In the genomic region with DNA sequence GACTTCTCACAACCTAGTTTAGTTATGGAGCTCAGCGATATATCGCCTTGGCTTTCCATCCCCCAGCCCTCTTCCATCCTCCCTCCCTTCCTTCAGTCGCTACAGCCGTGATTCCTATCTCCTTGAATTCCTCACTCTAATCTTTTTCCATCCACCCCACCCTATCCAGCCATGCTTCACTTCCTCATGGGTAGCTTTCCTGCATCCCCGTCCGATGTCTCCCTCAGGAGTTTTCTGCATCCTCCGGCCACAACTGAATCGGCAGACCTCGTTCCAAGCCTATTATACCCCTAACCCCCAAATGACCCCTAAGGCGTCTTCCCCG, we compare ENCODE assay signal across 1 cellular context.
TF ChIP-seq lines count a peak whose summit lies in the region.

No MANE protein-coding gene starts in this region.

TF ChIP-seq in HepG2, 621 proteins besides CTCF, POLR2A, EP300 and RAD21:
- no peak for TF ChIP-seq ZNF672 (CRISPR knock-in tag; IDR thresholded peaks at IDR 0.05)
- TF ChIP-seq U2AF2 (IDR thresholded peaks at IDR 0.05; ENCODE audit: low read depth, low read length) = no peak
- TF ChIP-seq ISX (CRISPR knock-in tag; conservative IDR thresholded peaks at IDR 0.05) = no peak
- TF ChIP-seq ZBTB10 (CRISPR knock-in tag; IDR thresholded peaks at IDR 0.05; ENCODE audit: borderline replicate concordance) = no peak
- TF ChIP-seq ASH2L (IDR thresholded peaks at IDR 0.05; ENCODE audit: insufficient read length, low read depth, low read length) = no peak
- TF ChIP-seq ZNF549 (CRISPR knock-in tag; IDR thresholded peaks at IDR 0.05) = no peak
- no peak for TF ChIP-seq GLMP (CRISPR knock-in tag; IDR thresholded peaks at IDR 0.05; ENCODE audit: borderline replicate concordance)
